In the genomic region with DNA sequence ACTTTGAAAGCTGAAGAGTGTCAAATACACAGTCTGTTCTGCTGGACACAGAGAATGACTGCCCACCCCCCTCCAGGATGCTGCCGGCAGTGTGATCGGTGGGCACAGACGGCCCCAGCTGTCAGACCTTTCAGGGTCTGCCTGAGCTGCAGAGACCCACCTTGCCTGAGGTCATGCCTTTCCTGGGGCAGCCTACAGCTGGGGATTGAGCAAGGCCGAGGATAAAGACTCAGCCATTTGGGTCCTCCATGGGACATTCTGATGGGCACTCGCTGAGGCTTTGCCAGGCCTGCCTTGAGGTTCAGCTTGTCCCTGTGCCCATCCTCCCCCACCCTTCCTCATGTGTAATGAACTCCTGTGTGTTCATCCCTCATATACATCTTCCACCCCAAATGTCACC, we compare ENCODE assay signal across 25 cellular contexts.
"Had no signal": no experiment of that assay in that cellular context is flagged by ENCODE, and none has a peak within 500 bp of the region (broad histone marks: within the 10 kb centered on the region; RNA-seq: fewer than 3 reads in every experiment).

No MANE protein-coding gene starts in this region.

- DNase-seq: cortex of kidney; dermis blood vessel endothelial cell; dorsolateral prefrontal cortex; effector CD4-positive, alpha-beta T cell; effector memory CD4-positive, alpha-beta T cell; foreskin keratinocyte; heart left ventricle; hypothalamus; immature natural killer cell; islet precursor cell; kidney; kidney glomerular epithelial cell; left colon; left ventricle myocardium superior; mammary epithelial cell; mesendoderm; mucosa of descending colon; naive B cell had no signal

- H3K27ac Mint-ChIP-seq: immature natural killer cell, memory B cell, mesothelial cell of epicardium had no signal

- H3K4me3 ChIP-seq: dorsolateral prefrontal cortex, esophagus muscularis mucosa, gastroesophageal sphincter, heart left ventricle, hepatocyte, left lung, lung, mucosa of descending colon had no signal

- H3K36me3 Mint-ChIP-seq: immature natural killer cell, memory B cell, mesothelial cell of epicardium, naive B cell had no signal

- H3K4me3 Mint-ChIP-seq: immature natural killer cell, memory B cell, mesothelial cell of epicardium, naive B cell had no signal

- H3K9me3 Mint-ChIP-seq: immature natural killer cell, memory B cell, mesothelial cell of epicardium, naive B cell had no signal

- H2AFZ ChIP-seq: hepatocyte had no signal

- H3K9me3 ChIP-seq: esophagus muscularis mucosa, gastroesophageal sphincter, heart left ventricle, left lung, mucosa of descending colon had no signal

- H3K27ac ChIP-seq: dorsolateral prefrontal cortex, esophagus muscularis mucosa, foreskin keratinocyte, gastroesophageal sphincter, heart left ventricle, hepatocyte, left lung had no signal

- H3K4me2 ChIP-seq: hepatocyte had no signal

- H3K36me3 ChIP-seq: esophagus muscularis mucosa, gastroesophageal sphincter, heart left ventricle, left lung had no signal

- ATAC-seq: foreskin keratinocyte, gastroesophageal sphincter, left colon, left ventricle myocardium superior, mucosa of descending colon had no signal

- H3K4me1 ChIP-seq: esophagus muscularis mucosa, foreskin keratinocyte, gastroesophageal sphincter, left lung had no signal

- H3K4me1 Mint-ChIP-seq: immature natural killer cell, mesothelial cell of epicardium had no signal

- H3K79me2 ChIP-seq: hepatocyte had no signal

- H3K27me3 Mint-ChIP-seq: memory B cell had no signal

- H3K27me3 ChIP-seq: dorsolateral prefrontal cortex, esophagus muscularis mucosa, foreskin keratinocyte, gastroesophageal sphincter, hepatocyte, left lung had no signal
